ENCODE assay signal across 24 cellular contexts in genomic region chr3:195807681-195808121, GRCh38. TPM values are rescaled to one million over a fixed set of nuclear protein-coding genes. Genes with fewer than 3 reads are reported as not detected.
DNase-seq lines count a peak whose midpoint lies in the region; ATAC-seq, FAIRE-seq and TF ChIP-seq lines count a peak whose summit lies in the region.
"Had no signal": no experiment of that assay in that cellular context is flagged by ENCODE, and none has a peak within 500 bp of the region (broad histone marks: within the 10 kb centered on the region; RNA-seq: fewer than 3 reads in every experiment).

No MANE protein-coding gene starts in this region.

- intact Hi-C loops in spleen (cut with DNase I; ENCODE audit: low total_unique reads) = no loop called here
- intact Hi-C loops in PC-3 (cut with micrococcal nuclease) = no loop called here

- 69 to 84% (median 81%) methylated on average over 15 of the region's 15 CpGs for WGBS in spleen, 5 donors

- H3K27me3 ChIP-seq in spleen (replicated peaks in 1 of 7) (peaks cover 0 to 67% (median 0%) of the 10 kb centered on the region in 7 donors), PC-3 (ENCODE audit: low read length) (peaks cover 8% of the 10 kb centered on the region)

- POLR2A ChIA-PET in PC-3 (lab: Charles Lee; ENCODE audit: unreplicated experiment) = no interaction called here

- BruUV-seq in PC-3 (replicated peaks; lab: Mats Ljungman, UMichigan) = no TSS peak

- no peak for TF ChIP-seq POLR2A in spleen (IDR thresholded peaks at IDR 0.05)

- no peaks in the 10 kb centered on the region for H3F3A ChIP-seq in PC-3 (ENCODE audit: low read length, unreplicated experiment)

- TF ChIP-seq CTCF in spleen (IDR thresholded peaks at IDR 0.05 in 8 of 11, conservative IDR thresholded peaks at IDR 0.05 in 3 of 11) (no peak), PC-3 (conservative IDR thresholded peaks at IDR 0.05; ENCODE audit: low read depth, low read length) (no peak)

- H3K36me3 ChIP-seq in spleen (no peaks in the 10 kb centered on the region), PC-3 (ENCODE audit: low read depth, low read length) (no peaks in the 10 kb centered on the region)

- no peaks in the 10 kb centered on the region for H3K79me2 ChIP-seq in PC-3 (ENCODE audit: low read length)

- FAIRE-seq in GM19239 (lab: Jason Lieb, UNC) = no peak
- FAIRE-seq: small intestine had no signal

- no peak overlapping the region for H2AFZ ChIP-seq in PC-3 (ENCODE audit: low read length)

- H3K9me2 ChIP-seq in PC-3 (replicated peaks; ENCODE audit: low read length) = no peaks in the 10 kb centered on the region

- H3K9ac ChIP-seq in PC-3 (ENCODE audit: low read length) = no peak overlapping the region

- DNase-seq in G401 (ENCODE audit: low spot score) (peak; percentile 10), NCI-H187 treated with DMSO at 0.1 percent for 48 hours (lab: John Stamatoyannopoulos, UW) (peak; percentile 52), islet precursor cell (peak; percentile 58), spleen (peak; percentile 69), GM19239 (ENCODE audit: insufficient read length, low spot score) (no peak), Ammon's horn (ENCODE audit: low spot score) (no peak), PC-3 (no peak)
- DNase-seq: activated CD8-positive, alpha-beta memory T cell treated with anti-CD3 and anti-CD28 coated beads for 24 hours; activated naive CD4-positive, alpha-beta T cell treated with anti-CD3 and anti-CD28 coated beads, Interleukin-2, amount 50 U/mL, for 16 hours; activated T-cell treated with anti-CD3 and anti-CD28 coated beads, Interleukin-2, amount 50 U/mL, for 4 hours; anterior cingulate cortex; central memory CD4-positive, alpha-beta T cell; foreskin keratinocyte; MM.1S; NCI-H1694; psoas muscle; small intestine; stimulated activated CD4-positive, alpha-beta T cell treated with anti-CD3 and anti-CD28 coated beads, Interleukin-4, amount 100 ng/mL, for 1 hour; T1000 had no signal

- no peaks in the 10 kb centered on the region for H4K20me1 ChIP-seq in PC-3 (ENCODE audit: low read length)

- CTCF ChIA-PET in PC-3 (lab: Charles Lee) = no interaction called here

- in situ Hi-C loops in G401 (cut with HindIII; ENCODE audit: low sequenced_read_pairs) = no loop called here

- H3K4me1 ChIP-seq in spleen = peaks cover 0 to 28% (median 13%) of the 10 kb centered on the region in 6 donors
- H3K4me1 ChIP-seq in PC-3 (ENCODE audit: insufficient read depth, low read length) = peaks cover 8% of the 10 kb centered on the region; the same call in 1 of the 2 replicates
- H3K4me1 ChIP-seq: foreskin keratinocyte, psoas muscle had no signal

- H3K9me3 ChIP-seq in spleen (no peaks in the 10 kb centered on the region), PC-3 (ENCODE audit: low read length) (no peaks in the 10 kb centered on the region)
- H3K9me3 ChIP-seq: psoas muscle had no signal

- H3K4me2 ChIP-seq in PC-3 (ENCODE audit: low read length) = no peak overlapping the region

- no peak overlapping the region for H3K27ac ChIP-seq in spleen
- H3K27ac ChIP-seq in PC-3 (ENCODE audit: low read length) = no peak overlapping the region
- H3K27ac ChIP-seq: epithelial cell of prostate, foreskin keratinocyte, psoas muscle had no signal

- H3K4me3 ChIP-seq in spleen = no peak overlapping the region
- H3K4me3 ChIP-seq in PC-3 (ENCODE audit: low read length) = no peak overlapping the region
- H3K4me3 ChIP-seq: psoas muscle had no signal

- ATAC-seq in PC-3 = no peak
- ATAC-seq: activated CD4-positive, CD25-positive, alpha-beta regulatory T cell treated with anti-CD3 and anti-CD28 coated beads, Interleukin-2, amount 50 U/mL, for 24 hours; activated T-cell treated with anti-CD3 and anti-CD28 coated beads, Interleukin-2, amount 50 U/mL, for 4 hours; foreskin keratinocyte; SK-N-SH treated with all-trans-retinoic acid at 6 μM for 48 hours had no signal

RNA-seq across cellular contexts. Expression of gene MUC4, which starts 4.0 kb away (rescaled TPM):
- total RNA-seq in G401 (2014; rRNA removed; shearing (Covaris generic)) = 0.12 and 0.20 TPM in 2 replicates
- total RNA-seq in spleen (not detected), PC-3 (2014; rRNA removed) (not detected in 2 replicates)
- polyA plus RNA-seq in spleen = under 1 TPM in 2 of 3 donors, not detected in 1; 0.02 to 0.03 TPM
- total RNA-seq: foreskin keratinocyte, NCI-H460 had no signal
- polyA plus RNA-seq: foreskin keratinocyte, neural cell had no signal

Comparison
In these comparisons a context has a peak if more than half of its experiments do, and no peak if none do; other contexts are left out.
1. DNase-seq: peak in G401 (single experiment), NCI-H187 treated with DMSO at 0.1 percent for 48 hours (single experiment), islet precursor cell (single experiment) and spleen (single experiment); none in GM19239 (single experiment), Ammon's horn (single experiment) and PC-3 (single experiment).